21 cellular contexts compared by ENCODE assay signal in the genomic region with DNA sequence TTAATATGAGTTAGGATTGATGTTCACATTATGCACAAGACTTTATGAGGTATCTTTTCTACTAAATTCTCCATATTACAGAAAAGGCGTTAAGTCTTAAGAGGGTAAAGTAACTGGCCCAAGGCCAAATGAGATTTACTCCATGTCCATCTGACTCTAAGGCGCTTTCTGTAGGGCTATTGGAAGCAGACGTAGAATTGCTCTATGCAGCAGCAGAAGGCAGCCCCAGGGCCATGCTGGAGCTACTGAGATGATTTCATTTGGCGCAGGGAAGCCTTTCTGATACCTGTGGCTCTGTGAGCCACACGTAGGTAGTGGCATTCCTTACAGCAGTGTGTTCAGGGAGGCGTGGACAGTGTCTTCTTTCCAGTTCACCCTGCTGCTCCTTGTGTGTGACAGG.
"Had no signal": no experiment of that assay in that cellular context is flagged by ENCODE, and none has a peak within 500 bp of the region (broad histone marks: within the 10 kb centered on the region; RNA-seq: fewer than 3 reads in every experiment).

No MANE protein-coding gene starts in this region.

- H3K79me2 ChIP-seq: hepatocyte had no signal

- H3K9me3 ChIP-seq: colonic mucosa, heart left ventricle, left lung, lower lobe of right lung, mucosa of descending colon had no signal

- H3K36me3 ChIP-seq: colonic mucosa, esophagus muscularis mucosa, gastroesophageal sphincter, heart left ventricle, left lung, lower lobe of right lung had no signal

- H3K27me3 ChIP-seq: colonic mucosa, esophagus muscularis mucosa, foreskin keratinocyte, gastroesophageal sphincter, heart left ventricle, hepatocyte, left lung had no signal

- H3K4me1 ChIP-seq: colonic mucosa, esophagus muscularis mucosa, foreskin keratinocyte, gastroesophageal sphincter, heart left ventricle, left lung, lower lobe of right lung had no signal

- FAIRE-seq: endothelial cell of umbilical vein, frontal cortex, islet of Langerhans, keratinocyte had no signal

- H3K27ac ChIP-seq: colonic mucosa, esophagus muscularis mucosa, foreskin keratinocyte, gastroesophageal sphincter, heart left ventricle, hepatocyte, left lung, lower lobe of right lung had no signal

- H3K4me2 ChIP-seq: hepatocyte had no signal

- H3K4me3 ChIP-seq: colonic mucosa, esophagus muscularis mucosa, gastroesophageal sphincter, heart left ventricle, hepatocyte, left lung, lower lobe of right lung, mucosa of descending colon had no signal

- H2AFZ ChIP-seq: hepatocyte had no signal

- ATAC-seq: effector memory CD8-positive, alpha-beta T cell; foreskin keratinocyte; gastroesophageal sphincter; heart left ventricle; left cardiac atrium; left lung; left ventricle myocardium superior; lower lobe of right lung; mucosa of descending colon had no signal

- DNase-seq: colonic mucosa; cortex of kidney; effector CD8-positive, alpha-beta T cell; effector memory CD8-positive, alpha-beta T cell; foreskin keratinocyte; heart left ventricle; hypothalamus; left cardiac atrium; left lung; left ventricle myocardium superior; lower lobe of right lung; mesenchymal stem cell; mucosa of descending colon; naive B cell had no signal
